ENCODE assay signal across 1 cellular context in genomic region chr16:1474796-1475551, GRCh38.
TF ChIP-seq lines count a peak whose summit lies in the region.

CLCN7 (minus strand) TSS chr16:1475028; CDS start chr16:1474974, 54 bp downstream.

TF ChIP-seq in K562, 482 proteins besides CTCF, POLR2A, EP300 and RAD21 (continued from another document and continues in another):
- TF ChIP-seq ZNF830 (CRISPR knock-in tag; IDR thresholded peaks at IDR 0.05) (0 out of 2 replicates have a peak, but pooled peaks have one; percentile 85), JUNB (CRISPR knock-in tag; conservative IDR thresholded peaks at IDR 0.05) (no peak), ATF3 (IDR thresholded peaks at IDR 0.05) (no peak; the same call in 1 of the 2 replicates), ATF3 (CRISPR knock-in tag; conservative IDR thresholded peaks at IDR 0.05) (peak; percentile 83; the same call in 1 of the 2 replicates), ZNF592 (IDR thresholded peaks at IDR 0.05) (peak; percentile 93), KAT7 (CRISPR knock-in tag; IDR thresholded peaks at IDR 0.05; ENCODE audit: borderline replicate concordance) (peak; percentile 55; the same call in 1 of the 2 replicates), GATAD2A (IDR thresholded peaks at IDR 0.05) (0 out of 2 replicates have a peak, but pooled peaks have one; percentile 43), NEUROD1 (IDR thresholded peaks at IDR 0.05; ENCODE audit: borderline replicate concordance, low read depth, low read length, partially characterized antibody) (peak; percentile 26), RBM17 (IDR thresholded peaks at IDR 0.05; ENCODE audit: borderline replicate concordance, low read depth, low read length) (no peak), ADNP (tag; IDR thresholded peaks at IDR 0.05) (no peak), MED1 (CRISPR knock-in tag; IDR thresholded peaks at IDR 0.05; ENCODE audit: borderline replicate concordance) (peak; percentile 67; the same call in 1 of the 2 replicates), YY1 (IDR thresholded peaks at IDR 0.05; ENCODE audit: borderline replicate concordance in 1 of 3, control insufficient read depth in 1 of 3, extremely low read depth in 1 of 3, insufficient read depth in 3 of 3, insufficient read length in 1 of 3, insufficient replicate concordance in 2 of 3, low read depth in 1 of 3, low read length in 2 of 3) (peak in 1 of 3 experiments; percentile 56), CBX3 (IDR thresholded peaks at IDR 0.05; ENCODE audit: borderline replicate concordance in 1 of 2, low read length in 2 of 2) (peak in 1 of 2 experiments; percentile 66; a peak in 1 of 3 replicates), RBM22 (IDR thresholded peaks at IDR 0.05; ENCODE audit: low read depth, low read length, poor library complexity, severe bottlenecking) (peak; percentile 46), SRF (CRISPR knock-in tag; IDR thresholded peaks at IDR 0.05) (peak in 1 of 2 experiments; percentile 45; a peak in 2 of 4 replicates), ZZZ3 (IDR thresholded peaks at IDR 0.05) (no peak), ZNF785 (CRISPR knock-in tag; IDR thresholded peaks at IDR 0.05) (no peak), CHD1 (IDR thresholded peaks at IDR 0.05; ENCODE audit: low read length) (no peak), ZSCAN32 (CRISPR knock-in tag; IDR thresholded peaks at IDR 0.05) (peak; percentile 43; the same call in 1 of the 2 replicates), RBM15 (IDR thresholded peaks at IDR 0.05; ENCODE audit: insufficient read depth, low read length) (no peak), SLC30A9 (CRISPR knock-in tag; IDR thresholded peaks at IDR 0.05) (0 out of 2 replicates have a peak, but pooled peaks have one; percentile 27), BRCA1 (IDR thresholded peaks at IDR 0.05) (no peak), BRCA1 (CRISPR knock-in tag; IDR thresholded peaks at IDR 0.05) (0 out of 2 replicates have a peak, but pooled peaks have one; percentile 86), FOXP4 (CRISPR knock-in tag; IDR thresholded peaks at IDR 0.05; ENCODE audit: borderline replicate concordance) (peak; percentile 97; the same call in 1 of the 2 replicates), PHF20 (IDR thresholded peaks at IDR 0.05; ENCODE audit: partially characterized antibody) (peak; percentile 93), NR2F6 (CRISPR knock-in tag; IDR thresholded peaks at IDR 0.05) (0 out of 2 replicates have a peak, but pooled peaks have one; percentile 20), CREB1 (IDR thresholded peaks at IDR 0.05) (peak; percentile 28; the same call in 1 of the 2 replicates), CREB1 (CRISPR knock-in tag; IDR thresholded peaks at IDR 0.05) (peak; percentile 76), TRIM25 (IDR thresholded peaks at IDR 0.05; ENCODE audit: borderline replicate concordance) (no peak), CHCHD3 (CRISPR knock-in tag; IDR thresholded peaks at IDR 0.05) (peak; percentile 70; the same call in 1 of the 2 replicates), ZNF146 (CRISPR knock-in tag; IDR thresholded peaks at IDR 0.05; ENCODE audit: unreplicated experiment) (peak; percentile 3), ZBTB1 (CRISPR knock-in tag; IDR thresholded peaks at IDR 0.05; ENCODE audit: borderline replicate concordance, low read depth) (peak; percentile 84; the same call in 1 of the 2 replicates), SIX5 (IDR thresholded peaks at IDR 0.05; ENCODE audit: borderline replicate concordance in 1 of 2, insufficient read depth in 1 of 2, low read depth in 1 of 2, low read length in 2 of 2) (0 out of 4 replicates have a peak, but pooled peaks of 1 of the 2 experiments have one; percentile 19), ERF (CRISPR knock-in tag; IDR thresholded peaks at IDR 0.05) (no peak), POLR2AphosphoS2 (IDR thresholded peaks at IDR 0.05; ENCODE audit: low read length) (no peak; the same call in 1 of the 2 replicates), NRF1 (conservative IDR thresholded peaks at IDR 0.05 in 1 of 2, IDR thresholded peaks at IDR 0.05 in 1 of 2) (peak in 1 of 2 experiments; percentile 41; a peak in 1 of 4 replicates), ATF1 (CRISPR knock-in tag; IDR thresholded peaks at IDR 0.05) (no peak), ATF1 (tag; IDR thresholded peaks at IDR 0.05) (peak; percentile 85), NR4A1 (CRISPR knock-in tag; IDR thresholded peaks at IDR 0.05) (peak; percentile 48; the same call in 1 of the 2 replicates), NR4A1 (tag; IDR thresholded peaks at IDR 0.05) (peak; percentile 42; the same call in 1 of the 2 replicates), FOXA1 (IDR thresholded peaks at IDR 0.05; ENCODE audit: borderline replicate concordance) (no peak), MLLT1 (IDR thresholded peaks at IDR 0.05) (no peak), ZNF76 (CRISPR knock-in tag; IDR thresholded peaks at IDR 0.05; ENCODE audit: borderline replicate concordance) (peak; percentile 49; the same call in 1 of the 2 replicates), NFATC3 (IDR thresholded peaks at IDR 0.05) (no peak), KDM4B (IDR thresholded peaks at IDR 0.05; ENCODE audit: borderline replicate concordance in 2 of 2, low read depth in 1 of 2) (peak in 1 of 2 experiments; percentile 32; a peak in 1 of 4 replicates)
- TF ChIP-seq, protein P1, sequence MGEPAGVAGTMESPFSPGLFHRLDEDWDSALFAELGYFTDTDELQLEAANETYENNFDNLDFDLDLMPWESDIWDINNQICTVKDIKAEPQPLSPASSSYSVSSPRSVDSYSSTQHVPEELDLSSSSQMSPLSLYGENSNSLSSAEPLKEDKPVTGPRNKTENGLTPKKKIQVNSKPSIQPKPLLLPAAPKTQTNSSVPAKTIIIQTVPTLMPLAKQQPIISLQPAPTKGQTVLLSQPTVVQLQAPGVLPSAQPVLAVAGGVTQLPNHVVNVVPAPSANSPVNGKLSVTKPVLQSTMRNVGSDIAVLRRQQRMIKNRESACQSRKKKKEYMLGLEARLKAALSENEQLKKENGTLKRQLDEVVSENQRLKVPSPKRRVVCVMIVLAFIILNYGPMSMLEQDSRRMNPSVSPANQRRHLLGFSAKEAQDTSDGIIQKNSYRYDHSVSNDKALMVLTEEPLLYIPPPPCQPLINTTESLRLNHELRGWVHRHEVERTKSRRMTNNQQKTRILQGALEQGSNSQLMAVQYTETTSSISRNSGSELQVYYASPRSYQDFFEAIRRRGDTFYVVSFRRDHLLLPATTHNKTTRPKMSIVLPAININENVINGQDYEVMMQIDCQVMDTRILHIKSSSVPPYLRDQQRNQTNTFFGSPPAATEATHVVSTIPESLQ (CRISPR knock-in tag; IDR thresholded peaks at IDR 0.05), result peak; percentile 99
- TF ChIP-seq, protein P2, sequence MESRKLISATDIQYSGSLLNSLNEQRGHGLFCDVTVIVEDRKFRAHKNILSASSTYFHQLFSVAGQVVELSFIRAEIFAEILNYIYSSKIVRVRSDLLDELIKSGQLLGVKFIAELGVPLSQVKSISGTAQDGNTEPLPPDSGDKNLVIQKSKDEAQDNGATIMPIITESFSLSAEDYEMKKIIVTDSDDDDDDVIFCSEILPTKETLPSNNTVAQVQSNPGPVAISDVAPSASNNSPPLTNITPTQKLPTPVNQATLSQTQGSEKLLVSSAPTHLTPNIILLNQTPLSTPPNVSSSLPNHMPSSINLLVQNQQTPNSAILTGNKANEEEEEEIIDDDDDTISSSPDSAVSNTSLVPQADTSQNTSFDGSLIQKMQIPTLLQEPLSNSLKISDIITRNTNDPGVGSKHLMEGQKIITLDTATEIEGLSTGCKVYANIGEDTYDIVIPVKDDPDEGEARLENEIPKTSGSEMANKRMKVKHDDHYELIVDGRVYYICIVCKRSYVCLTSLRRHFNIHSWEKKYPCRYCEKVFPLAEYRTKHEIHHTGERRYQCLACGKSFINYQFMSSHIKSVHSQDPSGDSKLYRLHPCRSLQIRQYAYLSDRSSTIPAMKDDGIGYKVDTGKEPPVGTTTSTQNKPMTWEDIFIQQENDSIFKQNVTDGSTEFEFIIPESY (CRISPR knock-in tag; IDR thresholded peaks at IDR 0.05), result peak; percentile 92
- TF ChIP-seq, protein P3, sequence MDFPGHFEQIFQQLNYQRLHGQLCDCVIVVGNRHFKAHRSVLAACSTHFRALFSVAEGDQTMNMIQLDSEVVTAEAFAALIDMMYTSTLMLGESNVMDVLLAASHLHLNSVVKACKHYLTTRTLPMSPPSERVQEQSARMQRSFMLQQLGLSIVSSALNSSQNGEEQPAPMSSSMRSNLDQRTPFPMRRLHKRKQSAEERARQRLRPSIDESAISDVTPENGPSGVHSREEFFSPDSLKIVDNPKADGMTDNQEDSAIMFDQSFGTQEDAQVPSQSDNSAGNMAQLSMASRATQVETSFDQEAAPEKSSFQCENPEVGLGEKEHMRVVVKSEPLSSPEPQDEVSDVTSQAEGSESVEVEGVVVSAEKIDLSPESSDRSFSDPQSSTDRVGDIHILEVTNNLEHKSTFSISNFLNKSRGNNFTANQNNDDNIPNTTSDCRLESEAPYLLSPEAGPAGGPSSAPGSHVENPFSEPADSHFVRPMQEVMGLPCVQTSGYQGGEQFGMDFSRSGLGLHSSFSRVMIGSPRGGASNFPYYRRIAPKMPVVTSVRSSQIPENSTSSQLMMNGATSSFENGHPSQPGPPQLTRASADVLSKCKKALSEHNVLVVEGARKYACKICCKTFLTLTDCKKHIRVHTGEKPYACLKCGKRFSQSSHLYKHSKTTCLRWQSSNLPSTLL (IDR thresholded peaks at IDR 0.05), result no peak
